In genomic region chr6:40444811-40445210, GRCh38 we compare ENCODE assay signal across 1 cellular context.
TF ChIP-seq lines count a peak whose summit lies in the region.

No MANE protein-coding gene starts in this region.

TF ChIP-seq in H1, 55 proteins besides CTCF, POLR2A, EP300 and RAD21 (continued from another document):
- TF ChIP-seq BCL11A (IDR thresholded peaks at IDR 0.05; ENCODE audit: low read depth in 2 of 2, low read length in 2 of 2) = no peak
- no peak for TF ChIP-seq ZNF274 (IDR thresholded peaks at IDR 0.05; ENCODE audit: borderline replicate concordance, extremely low read depth, low read length)
- no peak for TF ChIP-seq SP1 (IDR thresholded peaks at IDR 0.05; ENCODE audit: low read depth, low read length)
- no peak for TF ChIP-seq RXRA (IDR thresholded peaks at IDR 0.05; ENCODE audit: insufficient read depth, low read depth, low read length)
- no peak for TF ChIP-seq KDM1A (IDR thresholded peaks at IDR 0.05; ENCODE audit: borderline replicate concordance, low read length)
- no peak for TF ChIP-seq CHD1 (IDR thresholded peaks at IDR 0.05; ENCODE audit: low read depth, low read length)
